Comparison of ENCODE assay signal across 36 cellular contexts in genomic region chr7:98656899-98657298, GRCh38. TPM values are rescaled to one million over a fixed set of nuclear protein-coding genes. Genes with fewer than 3 reads are reported as not detected.
"Had no signal": no experiment of that assay in that cellular context is flagged by ENCODE, and none has a peak within 500 bp of the region (broad histone marks: within the 10 kb centered on the region; RNA-seq: fewer than 3 reads in every experiment).

No MANE protein-coding gene starts in this region.

- H3K36me3 ChIP-seq: MG63 had no signal

- DNase-seq: Karpas-422, Kasumi-1, MG63, MM.1S, MV-4-11, NCI-H1048, NCI-H1092, NCI-H1092 treated with DMSO at 0.1 percent for 48 hours, NCI-H1105, NCI-H1105 treated with DMSO at 0.1 percent for 48 hours, NCI-H1417, NCI-H1417 treated with DMSO at 0.1 percent for 48 hours, NCI-H1436, NCI-H1436 treated with DMSO at 0.1 percent for 48 hours, NCI-H146, NCI-H1694, NCI-H1694 treated with DMSO at 0.1 percent for 48 hours, NCI-H187, NCI-H187 treated with DMSO at 0.1 percent for 48 hours, NCI-H1930, NCI-H2029, NCI-H2029 treated with DMSO at 0.1 percent for 48 hours, NCI-H2081, NCI-H2081 treated with DMSO at 0.1 percent for 48 hours, NCI-H2107, NCI-H2171, NCI-H2171 treated with DMSO at 0.1 percent for 48 hours, NCI-H2227 treated with DMSO at 0.1 percent for 48 hours, NCI-H226, NCI-H345, NCI-H446, NCI-H446 treated with DMSO at 0.1 percent for 48 hours, NCI-H510A, NCI-H510A treated with DMSO at 0.1 percent for 48 hours had no signal

- H3K9me3 ChIP-seq: MG63 had no signal

- H3K4me3 ChIP-seq: MG63 had no signal

- H3K27me3 ChIP-seq: MG63 had no signal

RNA-seq across cellular contexts. Expression of gene NPTX2, which starts 39.8 kb away (rescaled TPM):
- total RNA-seq: M059J, MCF 10A had no signal
